In the genomic region with DNA sequence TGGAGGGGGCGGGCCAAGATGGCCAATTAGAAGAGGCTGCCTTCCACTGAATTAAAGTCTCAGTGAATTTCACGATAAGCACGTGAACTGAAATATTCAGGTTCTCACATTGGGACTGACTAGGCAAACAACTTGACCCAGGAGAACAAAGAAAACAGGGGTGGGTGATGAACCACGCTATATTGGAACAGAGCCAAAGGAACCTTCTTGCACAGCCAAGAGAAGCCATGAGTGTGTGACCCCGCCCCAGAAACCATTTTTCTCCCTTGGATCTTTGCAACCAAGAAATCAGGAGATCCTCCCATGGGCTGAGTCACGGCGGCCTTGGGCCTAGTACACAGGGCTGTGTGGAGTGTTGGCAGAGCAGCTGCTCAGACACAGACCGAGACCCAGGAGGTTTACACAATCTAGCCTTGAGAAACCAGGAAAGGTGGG, we compare ENCODE assay signal across 15 cellular contexts. TPM values are rescaled to one million over a fixed set of nuclear protein-coding genes. Genes with fewer than 3 reads are reported as not detected.
A peak's percentile ranks its signal among the peaks of the same experiment; 100 is the strongest.
DNase-seq lines count a peak whose midpoint lies in the region; ATAC-seq and TF ChIP-seq lines count a peak whose summit lies in the region.
"Had no signal": no experiment of that assay in that cellular context is flagged by ENCODE, and none has a peak within 500 bp of the region (broad histone marks: within the 10 kb centered on the region; RNA-seq: fewer than 3 reads in every experiment).

No MANE protein-coding gene starts in this region.

- H3K27ac Mint-ChIP-seq in neural progenitor cell: no peak overlapping the region
- H3K27ac Mint-ChIP-seq: activated T-helper 17 cell treated with anti-CD3 and anti-CD28 coated beads, Interleukin-2, amount 50 U/mL, for 72 hours; brain had no signal

- H3K79me2 ChIP-seq in neural progenitor cell (ENCODE audit: low read depth): no peaks in the 10 kb centered on the region

- no peak overlapping the region for H3K4me3 Mint-ChIP-seq in neural progenitor cell
- H3K4me3 Mint-ChIP-seq: activated T-helper 17 cell treated with anti-CD3 and anti-CD28 coated beads, Interleukin-2, amount 50 U/mL, for 72 hours; brain had no signal

- no peak overlapping the region for H3K4me3 ChIP-seq in neural progenitor cell
- H3K4me3 ChIP-seq: skin epidermis, tibial nerve had no signal

- peak; percentile 57 for ATAC-seq in Right ventricle myocardium superior (ENCODE audit: poor library complexity)
- ATAC-seq: activated T-helper 17 cell treated with anti-CD3 and anti-CD28 coated beads, Interleukin-2, amount 50 U/mL, for 72 hours had no signal

- H2AFZ ChIP-seq in neural progenitor cell (replicated peaks): no peak overlapping the region

- H3K9me3 ChIP-seq in neural progenitor cell (ENCODE audit: low read depth): no peaks in the 10 kb centered on the region

- H3K36me3 Mint-ChIP-seq in neural progenitor cell: no peaks in the 10 kb centered on the region
- H3K36me3 Mint-ChIP-seq: brain had no signal

- no peak overlapping the region for H3K27ac ChIP-seq in neural progenitor cell

- TF ChIP-seq CTCF in neural progenitor cell (IDR thresholded peaks at IDR 0.05): no peak

- H3K4me1 ChIP-seq in neural progenitor cell: no peaks in the 10 kb centered on the region
- H3K4me1 ChIP-seq: tibial nerve had no signal

- no peaks in the 10 kb centered on the region for H3K4me1 Mint-ChIP-seq in neural progenitor cell
- H3K4me1 Mint-ChIP-seq: activated T-helper 17 cell treated with anti-CD3 and anti-CD28 coated beads, Interleukin-2, amount 50 U/mL, for 72 hours; brain had no signal

- no peaks in the 10 kb centered on the region for H3K27me3 ChIP-seq in neural progenitor cell
- H3K27me3 ChIP-seq: tibial nerve had no signal

- no peaks in the 10 kb centered on the region for H3F3A ChIP-seq in neural progenitor cell (ENCODE audit: low read depth)

- no peaks in the 10 kb centered on the region for H3K36me3 ChIP-seq in neural progenitor cell
- H3K36me3 ChIP-seq: tibial nerve had no signal

- no peak overlapping the region for H3K9ac ChIP-seq in neural progenitor cell

- intact Hi-C loops in Right ventricle myocardium superior (cut with DNase I): no loop called here

- no peak overlapping the region for H3K4me2 ChIP-seq in neural progenitor cell

- peaks cover 4% of the 10 kb centered on the region for H3K9me3 Mint-ChIP-seq in neural progenitor cell
- H3K9me3 Mint-ChIP-seq: activated T-helper 17 cell treated with anti-CD3 and anti-CD28 coated beads, Interleukin-2, amount 50 U/mL, for 72 hours had no signal

- no peaks in the 10 kb centered on the region for H4K20me1 ChIP-seq in neural progenitor cell (ENCODE audit: low read depth)

- DNase-seq in LoVo (ENCODE audit: low spot score) (peak; percentile 6), RPMI7951 (ENCODE audit: low read depth) (peak; percentile 30), Right ventricle myocardium superior (peak; percentile 52), pulmonary artery endothelial cell (ENCODE audit: low read depth, low spot score) (peak; percentile 95), H4 (ENCODE audit: low spot score) (no peak), GM03348 (ENCODE audit: low spot score) (no peak), neural progenitor cell (ENCODE audit: low spot score) (no peak), SKM-1 (lab: John Stamatoyannopoulos, UW; ENCODE audit: unreplicated experiment) (no peak)
- DNase-seq: activated CD4-positive, alpha-beta T cell treated with anti-CD3 and anti-CD28 coated beads, Interleukin-2, amount 50 U/mL, for 1 hour; NCI-H1105 treated with DMSO at 0.1 percent for 48 hours had no signal

- H3K27me3 Mint-ChIP-seq in neural progenitor cell (ENCODE audit: insufficient read depth, low read depth): peaks cover 15% of the 10 kb centered on the region

RNA-seq across cellular contexts. Expression of a gene that starts 36.8 kb away (rescaled TPM):
- total RNA-seq in RPMI7951 (2014; rRNA removed; shearing (Covaris generic)): not detected in 2 replicates
- total RNA-seq in Right ventricle myocardium superior (not detected), pulmonary artery endothelial cell (not detected in 2 replicates), neural progenitor cell (ENCODE audit: low replicate concordance) (not detected in 2 replicates)
- not detected in 2 replicates for total RNA-seq in H4 (2014; rRNA removed; shearing (Covaris generic))
- total RNA-seq: activated T-helper 17 cell treated with anti-CD3 and anti-CD28 coated beads, Interleukin-2, amount 50 U/mL, for 72 hours; epithelial cell of proximal tubule; tibial nerve had no signal

RNA-seq across cellular contexts. Expression of a gene that starts 40.1 kb away (rescaled TPM):
- 66.4 and 66.9 TPM in 2 replicates for total RNA-seq in RPMI7951 (2014; rRNA removed; shearing (Covaris generic))
- 113 TPM for total RNA-seq in Right ventricle myocardium superior
- total RNA-seq in pulmonary artery endothelial cell: 54.1 and 56.2 TPM in 2 replicates
- total RNA-seq in H4 (2014; rRNA removed; shearing (Covaris generic)): 36.7 and 52.1 TPM in 2 replicates
- 39.8 and 89.4 TPM in 2 replicates for total RNA-seq in neural progenitor cell (ENCODE audit: low replicate concordance)

RNA-seq across cellular contexts. Expression of a gene that starts 52.6 kb away (rescaled TPM):
- not detected in 2 replicates for total RNA-seq in RPMI7951 (2014; rRNA removed; shearing (Covaris generic))
- total RNA-seq in Right ventricle myocardium superior (12.5 TPM), pulmonary artery endothelial cell (2.1 and 2.7 TPM in 2 replicates), neural progenitor cell (ENCODE audit: low replicate concordance) (1.3 TPM in 1 of 2 replicates, not detected in the other)
- total RNA-seq in H4 (2014; rRNA removed; shearing (Covaris generic)): not detected in 2 replicates

Comparison
In these comparisons a context has a peak if more than half of its experiments do, and no peak if none do; other contexts are left out.
1. DNase-seq: peak in LoVo (single experiment), RPMI7951 (single experiment), Right ventricle myocardium superior (single experiment) and pulmonary artery endothelial cell (single experiment); none in H4 (single experiment), GM03348 (single experiment), neural progenitor cell (single experiment) and SKM-1 (single experiment).